In genomic region chr11:78100276-78101040, GRCh38 we compare ENCODE assay signal across 18 cellular contexts. TPM values are rescaled to one million over a fixed set of nuclear protein-coding genes. Genes with fewer than 3 reads are reported as not detected.
A peak's percentile ranks its signal among the peaks of the same experiment; 100 is the strongest.
DNase-seq lines count a peak whose midpoint lies in the region; ATAC-seq and TF ChIP-seq lines count a peak whose summit lies in the region.
"Had no signal": no experiment of that assay in that cellular context is flagged by ENCODE, and none has a peak within 500 bp of the region (broad histone marks: within the 10 kb centered on the region; RNA-seq: fewer than 3 reads in every experiment).

No MANE protein-coding gene starts in this region.

- no peak overlapping the region for H3K4me2 ChIP-seq in KMS-11

- H3K9ac ChIP-seq in KMS-11: no peak overlapping the region
- H3K9ac ChIP-seq: BLaER1 treated with 17β-estradiol and CSF1 and Interleukin-3, amounts not matched to agents 10 nM and 100 nM had no signal

- H3K9me3 Mint-ChIP-seq in activated CD8-positive, alpha-beta T cell treated with anti-CD3 and anti-CD28 coated beads, Interleukin-2, amount 10 ng/mL, durations not matched to agents 7 days and 5 days (ENCODE audit: insufficient read depth): no peaks in the 10 kb centered on the region
- H3K9me3 Mint-ChIP-seq: activated CD4-positive, alpha-beta memory T cell treated with anti-CD3 and anti-CD28 coated beads for 36 hours; activated T-helper 1 cell treated with anti-CD3 and anti-CD28 coated beads, Interleukin-12 subunit alpha, Interleukin-12 subunit beta, Interleukin-2, Interleukin-4 antibody, amounts not matched to agents 30 ng/mL and 10 ng/mL and 1 ng/mL, durations not matched to agents 14 hours and 24 hours and 36 hours had no signal

- no peaks in the 10 kb centered on the region for H3K79me2 ChIP-seq in KMS-11 (ENCODE audit: insufficient read depth, low read depth)

- 63% methylated on average over 7 of the region's 7 CpGs for WGBS in prostate gland

- no peak for TF ChIP-seq POLR2A in prostate gland (IDR thresholded peaks at IDR 0.05)

- TF ChIP-seq CTCF in KMS-11 (conservative IDR thresholded peaks at IDR 0.05; ENCODE audit: low read depth, low read length) (no peak), prostate gland (IDR thresholded peaks at IDR 0.05) (no peak)

- POLR2A ChIA-PET in activated CD8-positive, alpha-beta T cell treated with anti-CD3 and anti-CD28 coated beads, Interleukin-2, amount 10 ng/mL, durations not matched to agents 7 days and 5 days (lab: Charles Lee): no interaction called here

- H3K27me3 Mint-ChIP-seq in activated CD8-positive, alpha-beta T cell treated with anti-CD3 and anti-CD28 coated beads, Interleukin-2, amount 10 ng/mL, durations not matched to agents 7 days and 5 days (ENCODE audit: low read depth): no peaks in the 10 kb centered on the region
- H3K27me3 Mint-ChIP-seq: activated CD4-positive, alpha-beta memory T cell treated with anti-CD3 and anti-CD28 coated beads for 36 hours had no signal

- H3K4me3 ChIP-seq in KMS-11 (IDR thresholded peaks at IDR 0.05; ENCODE audit: insufficient read depth, low read depth, low read length) (no peak overlapping the region), prostate gland (no peak overlapping the region)
- H3K4me3 ChIP-seq: BLaER1 treated with 17β-estradiol and CSF1 and Interleukin-3, amounts not matched to agents 10 nM and 100 nM; right atrium auricular region; testis had no signal

- no peak overlapping the region for H2AFZ ChIP-seq in KMS-11 (ENCODE audit: low read depth)

- no peaks in the 10 kb centered on the region for H3K9me3 ChIP-seq in prostate gland
- H3K9me3 ChIP-seq: BLaER1 treated with 17β-estradiol and CSF1 and Interleukin-3, amounts not matched to agents 10 nM and 100 nM; neutrophil; right atrium auricular region; testis had no signal

- no peak overlapping the region for H3K4me3 Mint-ChIP-seq in activated CD8-positive, alpha-beta T cell treated with anti-CD3 and anti-CD28 coated beads, Interleukin-2, amount 10 ng/mL, durations not matched to agents 7 days and 5 days
- H3K4me3 Mint-ChIP-seq: activated CD4-positive, alpha-beta memory T cell treated with anti-CD3 and anti-CD28 coated beads for 36 hours; activated T-helper 1 cell treated with anti-CD3 and anti-CD28 coated beads, Interleukin-12 subunit alpha, Interleukin-12 subunit beta, Interleukin-2, Interleukin-4 antibody, amounts not matched to agents 30 ng/mL and 10 ng/mL and 1 ng/mL, durations not matched to agents 14 hours and 24 hours and 36 hours had no signal

- in situ Hi-C loops in ACHN (cut with HindIII; ENCODE audit: low pct_ligation_motif_present, low pct_unique_long_range_greater_than_20kb, low sequenced_read_pairs): no loop called here

- peak overlapping the region; percentile 26; the same call in 1 of the 2 replicates for H3K27ac ChIP-seq in KMS-11
- peak overlapping the region in 1 of 2 donors; percentile 59 for H3K27ac ChIP-seq in prostate gland
- H3K27ac ChIP-seq: BLaER1 treated with 17β-estradiol and CSF1 and Interleukin-3, amounts not matched to agents 10 nM and 100 nM; neutrophil; right atrium auricular region; testis had no signal

- H3K27me3 ChIP-seq in KMS-11 (ENCODE audit: insufficient read depth, low read depth) (no peaks in the 10 kb centered on the region), prostate gland (replicated peaks; ENCODE audit: insufficient read depth) (no peaks in the 10 kb centered on the region)
- H3K27me3 ChIP-seq: BLaER1 treated with 17β-estradiol and CSF1 and Interleukin-3, amounts not matched to agents 10 nM and 100 nM; neutrophil; right atrium auricular region; testis had no signal

- CTCF ChIA-PET in activated CD8-positive, alpha-beta T cell treated with anti-CD3 and anti-CD28 coated beads, Interleukin-2, amount 10 ng/mL, durations not matched to agents 7 days and 5 days (lab: Charles Lee): no interaction called here

- no peaks in the 10 kb centered on the region; the same call in none of the 2 replicates for H3K36me3 ChIP-seq in KMS-11 (ENCODE audit: insufficient read depth)
- peaks cover 0 to 3% of the 10 kb centered on the region in 2 donors for H3K36me3 ChIP-seq in prostate gland

- no peaks in the 10 kb centered on the region for H3K4me1 Mint-ChIP-seq in activated CD8-positive, alpha-beta T cell treated with anti-CD3 and anti-CD28 coated beads, Interleukin-2, amount 10 ng/mL, durations not matched to agents 7 days and 5 days (ENCODE audit: low read depth)

- intact Hi-C loops in prostate gland (cut with DNase I): no loop called here

- peak; percentile 46 for DNase-seq in NCI-H2107 (lab: John Stamatoyannopoulos, UW)
- no peak for DNase-seq in activated CD8-positive, alpha-beta T cell treated with anti-CD3 and anti-CD28 coated beads, Interleukin-2, amount 10 ng/mL, durations not matched to agents 7 days and 5 days
- peak; percentile 28 for DNase-seq in prostate gland (ENCODE audit: low spot score)
- DNase-seq in ACHN: no peak
- DNase-seq in activated gamma-delta T cell (lab: John Stamatoyannopoulos, UW): no peak
- DNase-seq: activated CD4-positive, alpha-beta memory T cell treated with anti-CD3 and anti-CD28 coated beads for 36 hours; OCI-M1; stimulated activated CD4-positive, alpha-beta T cell treated with anti-CD3 and anti-CD28 coated beads, Interleukin-2, amount 100 ng/mL, for 24 hours; testis had no signal

- H4K20me1 ChIP-seq in KMS-11 (ENCODE audit: insufficient read depth): no peaks in the 10 kb centered on the region
- H4K20me1 ChIP-seq: BLaER1 treated with 17β-estradiol and CSF1 and Interleukin-3, amounts not matched to agents 10 nM and 100 nM had no signal

- H3K36me3 Mint-ChIP-seq in activated CD8-positive, alpha-beta T cell treated with anti-CD3 and anti-CD28 coated beads, Interleukin-2, amount 10 ng/mL, durations not matched to agents 7 days and 5 days (ENCODE audit: low read depth): peaks cover 37% of the 10 kb centered on the region

- peak overlapping the region; percentile 30 for H3K27ac Mint-ChIP-seq in activated CD8-positive, alpha-beta T cell treated with anti-CD3 and anti-CD28 coated beads, Interleukin-2, amount 10 ng/mL, durations not matched to agents 7 days and 5 days
- H3K27ac Mint-ChIP-seq: activated CD4-positive, alpha-beta memory T cell treated with anti-CD3 and anti-CD28 coated beads for 36 hours; activated T-helper 1 cell treated with anti-CD3 and anti-CD28 coated beads, Interleukin-12 subunit alpha, Interleukin-12 subunit beta, Interleukin-2, Interleukin-4 antibody, amounts not matched to agents 30 ng/mL and 10 ng/mL and 1 ng/mL, durations not matched to agents 14 hours and 24 hours and 36 hours had no signal

- no peak for ATAC-seq in activated CD8-positive, alpha-beta T cell treated with anti-CD3 and anti-CD28 coated beads, Interleukin-2, amount 10 ng/mL, durations not matched to agents 7 days and 5 days
- ATAC-seq in HG03039 (IDR thresholded peaks at IDR 0.05; ENCODE audit: unreplicated experiment): no peak

- no peaks in the 10 kb centered on the region for H3K4me1 ChIP-seq in KMS-11 (ENCODE audit: low read depth, poor library complexity, severe bottlenecking)
- H3K4me1 ChIP-seq in prostate gland (replicated peaks): no peaks in the 10 kb centered on the region
- H3K4me1 ChIP-seq: right atrium auricular region, testis had no signal

RNA-seq across cellular contexts. Expression of gene NDUFC2, which starts 20.8 kb away (rescaled TPM):
- total RNA-seq in activated CD8-positive, alpha-beta T cell treated with anti-CD3 and anti-CD28 coated beads, Interleukin-2, amount 10 ng/mL, durations not matched to agents 7 days and 5 days: 100 to 1,000 TPM; 193 TPM
- total RNA-seq in prostate gland: 100 to 1,000 TPM; 119 to 193 TPM

RNA-seq across cellular contexts. Expression of gene THRSP, which starts 36.8 kb away (rescaled TPM):
- total RNA-seq in activated CD8-positive, alpha-beta T cell treated with anti-CD3 and anti-CD28 coated beads, Interleukin-2, amount 10 ng/mL, durations not matched to agents 7 days and 5 days: not detected
- not detected for total RNA-seq in prostate gland
- total RNA-seq: activated CD4-positive, alpha-beta memory T cell treated with anti-CD3 and anti-CD28 coated beads for 36 hours; activated T-helper 1 cell treated with anti-CD3 and anti-CD28 coated beads, Interleukin-12 subunit alpha, Interleukin-12 subunit beta, Interleukin-2, Interleukin-4 antibody, amounts not matched to agents 30 ng/mL and 10 ng/mL and 1 ng/mL, durations not matched to agents 14 hours and 24 hours and 36 hours; H4; MCF 10A; NCI-H460 had no signal

RNA-seq across cellular contexts. Expression of gene ALG8, which starts 39.0 kb away (rescaled TPM):
- total RNA-seq in activated CD8-positive, alpha-beta T cell treated with anti-CD3 and anti-CD28 coated beads, Interleukin-2, amount 10 ng/mL, durations not matched to agents 7 days and 5 days: 10 to 100 TPM; 49.9 to 51.7 TPM
- 10 to 100 TPM; 34.0 to 50.3 TPM for total RNA-seq in prostate gland

Comparison
In these comparisons a context has a peak if more than half of its experiments do, and no peak if none do; other contexts are left out.
1. DNase-seq: peak in NCI-H2107 (single experiment) and prostate gland (single experiment); none in activated CD8-positive, alpha-beta T cell treated with anti-CD3 and anti-CD28 coated beads, Interleukin-2, amount 10 ng/mL, durations not matched to agents 7 days and 5 days (single experiment), ACHN (single experiment) and activated gamma-delta T cell (single experiment).